8 cellular contexts compared by ENCODE assay signal in the genomic region with DNA sequence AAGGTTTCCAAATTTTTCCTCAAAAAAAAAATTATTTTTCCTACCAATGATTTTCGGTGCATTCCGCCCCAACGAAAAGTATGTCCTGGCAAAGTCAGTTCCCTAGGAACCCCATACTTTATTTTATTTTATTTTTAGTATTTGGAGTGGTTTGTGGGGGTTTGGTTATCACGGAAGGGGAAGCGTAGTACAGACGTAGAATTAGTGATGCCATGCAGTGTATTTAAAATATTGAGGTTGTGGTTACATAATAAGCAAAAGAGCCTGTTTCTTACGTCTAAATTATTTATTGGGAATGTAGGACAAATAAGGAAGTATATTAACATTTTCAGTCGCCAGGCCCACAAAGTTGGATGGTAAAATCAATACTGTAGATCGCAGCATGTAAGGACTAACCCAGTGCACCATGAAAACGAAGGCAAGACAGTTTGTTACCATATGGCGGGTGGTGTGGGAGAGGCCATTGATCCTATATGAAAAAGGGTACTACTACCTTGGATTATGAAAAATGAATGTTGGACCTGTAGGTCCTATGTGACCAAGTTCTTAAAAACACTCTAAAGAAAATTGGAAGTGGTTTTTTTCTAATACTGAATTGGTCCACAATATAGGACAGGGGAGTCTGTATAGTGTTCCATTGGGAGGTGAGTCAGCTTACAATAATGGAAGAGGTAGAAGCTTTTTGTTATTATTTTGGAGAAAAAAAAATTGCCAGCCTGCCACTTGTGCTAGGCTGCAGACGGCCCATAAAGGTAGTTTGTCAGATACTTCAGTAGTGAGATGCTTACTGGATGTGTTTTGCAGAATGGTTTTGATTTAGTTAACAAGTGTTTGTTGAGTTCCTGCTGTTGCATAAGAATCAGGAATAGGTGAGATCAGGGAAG.
DNase-seq lines count a peak whose midpoint lies in the region; TF ChIP-seq lines count a peak whose summit lies in the region.

No MANE protein-coding gene starts in this region.

- TF ChIP-seq CTCF in coronary artery (IDR thresholded peaks at IDR 0.05): no peak

- DNase-seq in NCI-H1694 treated with DMSO at 0.1 percent for 48 hours (lab: John Stamatoyannopoulos, UW) (peak; percentile 13), NCI-H1694 (lab: John Stamatoyannopoulos, UW) (no peak), OCI-M1 (lab: John Stamatoyannopoulos, UW) (peak; percentile 70), coronary artery (ENCODE audit: low spot score) (no peak), hepatic stellate cell (ENCODE audit: low spot score) (no peak), NCI-H2107 treated with DMSO at 0.1 percent for 48 hours (lab: John Stamatoyannopoulos, UW; ENCODE audit: unreplicated experiment) (no peak), midbrain (lab: John Stamatoyannopoulos, UW) (no peak)

- H3K9me3 ChIP-seq in muscle layer of duodenum (ENCODE audit: control insufficient read depth in 1 of 2, low read length in 2 of 2): peaks cover 5 to 6% of the 10 kb centered on the region in 2 donors

- peak overlapping the region; percentile 76 for H3K4me3 ChIP-seq in coronary artery
- peak overlapping the region; percentile 81 to 84 for H3K4me3 ChIP-seq in muscle layer of duodenum (ENCODE audit: low read depth in 1 of 2, low read length in 2 of 2)

- H3K27me3 ChIP-seq in muscle layer of duodenum (ENCODE audit: low read depth, low read length): no peaks in the 10 kb centered on the region

- H3K27ac ChIP-seq in coronary artery: peak overlapping the region; percentile 87 to 90
- H3K27ac ChIP-seq in muscle layer of duodenum (ENCODE audit: low read length): peak overlapping the region; percentile 83

- peaks cover 4 to 10% of the 10 kb centered on the region in 2 donors for H3K36me3 ChIP-seq in muscle layer of duodenum (ENCODE audit: control insufficient read depth in 1 of 2, insufficient read depth in 2 of 2, low read length in 2 of 2)

- H3K4me1 ChIP-seq in muscle layer of duodenum (ENCODE audit: control insufficient read depth in 1 of 2, insufficient read depth in 2 of 2, low read length in 2 of 2): peaks cover 0 to 18% of the 10 kb centered on the region in 2 donors

Comparison
In these comparisons a context has a peak if more than half of its experiments do, and no peak if none do; other contexts are left out.
1. DNase-seq: peak in NCI-H1694 treated with DMSO at 0.1 percent for 48 hours (single experiment) and OCI-M1 (single experiment); none in NCI-H1694 (single experiment), coronary artery (single experiment), hepatic stellate cell (single experiment), NCI-H2107 treated with DMSO at 0.1 percent for 48 hours (single experiment) and midbrain (single experiment).